Comparison of ENCODE assay signal across 1 cellular context in genomic region chr9:97456841-97457240, GRCh38. TPM values are rescaled to one million over a fixed set of nuclear protein-coding genes. Genes with fewer than 3 reads are reported as not detected.
"Had no signal": no experiment of that assay in that cellular context is flagged by ENCODE, and none has a peak within 500 bp of the region (broad histone marks: within the 10 kb centered on the region; RNA-seq: fewer than 3 reads in every experiment).

No MANE protein-coding gene starts in this region.

RNA-seq across cellular contexts. Expression of gene TMOD1, which starts 44.6 kb away (rescaled TPM):
- total RNA-seq: HT-29 had no signal
